Comparison of ENCODE assay signal across 22 cellular contexts in the genomic region with DNA sequence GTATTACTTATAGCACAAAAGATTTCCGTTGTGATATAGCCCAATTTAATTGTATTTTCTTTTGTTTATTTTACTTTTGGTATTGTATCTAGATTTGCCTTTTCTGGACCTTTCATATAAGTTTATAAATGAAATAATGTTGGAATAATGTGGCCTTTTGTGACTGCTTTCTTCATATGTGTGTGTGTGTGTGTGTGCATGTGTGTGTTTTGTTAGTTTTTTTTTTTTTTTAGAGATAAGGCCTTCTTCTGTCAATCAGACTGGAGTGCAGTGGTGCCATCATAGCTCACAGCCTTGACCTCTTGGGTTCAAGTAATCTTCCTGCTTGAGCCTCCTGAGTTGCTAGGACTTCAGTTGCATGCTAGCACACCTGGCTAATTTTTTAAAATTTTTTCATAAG. TPM values are rescaled to one million over a fixed set of nuclear protein-coding genes. Genes with fewer than 3 reads are reported as not detected.
DNase-seq lines count a peak whose midpoint lies in the region; ATAC-seq, FAIRE-seq and TF ChIP-seq lines count a peak whose summit lies in the region.
"Had no signal": no experiment of that assay in that cellular context is flagged by ENCODE, and none has a peak within 500 bp of the region (broad histone marks: within the 10 kb centered on the region; RNA-seq: fewer than 3 reads in every experiment).

No MANE protein-coding gene starts in this region.

- no peaks in the 10 kb centered on the region for H3K9me3 ChIP-seq in HepG2 (ENCODE audit: low read length)
- no peaks in the 10 kb centered on the region for H3K9me3 ChIP-seq in right lobe of liver
- H3K9me3 ChIP-seq in CD4-positive, CD25-positive, alpha-beta regulatory T cell (ENCODE audit: control insufficient read depth in 2 of 2, low read length in 2 of 2): no peaks in the 10 kb centered on the region
- H3K9me3 ChIP-seq in K562 (replicated peaks; ENCODE audit: control insufficient read depth, insufficient read depth, low read depth, low read length): no peaks in the 10 kb centered on the region
- H3K9me3 ChIP-seq: BLaER1, HAP-1 had no signal

- H3K27ac Mint-ChIP-seq in CD4-positive, CD25-positive, alpha-beta regulatory T cell: peak overlapping the region in 2 of 3 donors; percentile 31 to 79
- H3K27ac Mint-ChIP-seq in stimulated activated naive B cell treated with anti-CD40 and anti-IgM and Interleukin-4, amounts not matched to agents 10 μg/mL and 1 μg/mL and 100 μg/mL, for 72 hours: peak overlapping the region; percentile 82
- H3K27ac Mint-ChIP-seq: CD4-positive, alpha-beta T cell; HFFc6 had no signal

- H3K36me3 ChIP-seq in HepG2 (replicated peaks in 1 of 2; ENCODE audit: control insufficient read depth in 1 of 2, insufficient read depth in 2 of 2, low read length in 2 of 2) (peaks cover 10 to 32% of the 10 kb centered on the region in 2 experiments), right lobe of liver (peaks cover 0 to 18% (median 0%) of the 10 kb centered on the region in 4 donors), K562 (ENCODE audit: control insufficient read depth, insufficient read depth, low read length) (peaks cover 13% of the 10 kb centered on the region; the same call in 2 of the 3 replicates)
- H3K36me3 ChIP-seq in CD4-positive, CD25-positive, alpha-beta regulatory T cell (ENCODE audit: control insufficient read depth, insufficient read depth, low read length): peaks cover 30% of the 10 kb centered on the region

- H3K79me2 ChIP-seq in HepG2 (ENCODE audit: insufficient read depth, low read length): no peaks in the 10 kb centered on the region
- no peaks in the 10 kb centered on the region for H3K79me2 ChIP-seq in K562 (ENCODE audit: control insufficient read depth, insufficient read depth, low read length)

- H3K4me3 ChIP-seq in HepG2 (replicated peaks in 1 of 3; ENCODE audit: insufficient read depth in 1 of 3, low read depth in 2 of 3, low read length in 3 of 3) (no peak overlapping the region), right lobe of liver (no peak overlapping the region), K562 (no peak overlapping the region)
- H3K4me3 ChIP-seq in CD4-positive, CD25-positive, alpha-beta regulatory T cell (ENCODE audit: low read depth, low read length): no peak overlapping the region
- H3K4me3 ChIP-seq: BLaER1, HAP-1 had no signal

- H3K4me2 ChIP-seq in HepG2 (ENCODE audit: low read depth, low read length) (no peak overlapping the region), K562 (ENCODE audit: insufficient read depth, low read length) (no peak overlapping the region)
- H3K4me2 ChIP-seq: BLaER1 had no signal

- H3K9me1 ChIP-seq in K562 (ENCODE audit: control insufficient read depth, insufficient read depth, low read length): no peaks in the 10 kb centered on the region

- no peak overlapping the region for H2AFZ ChIP-seq in HepG2 (ENCODE audit: low read length)
- no peak overlapping the region for H2AFZ ChIP-seq in K562 (ENCODE audit: low read depth, low read length)

- no peaks in the 10 kb centered on the region for H3K27me3 Mint-ChIP-seq in CD4-positive, CD25-positive, alpha-beta regulatory T cell
- H3K27me3 Mint-ChIP-seq in stimulated activated naive B cell treated with anti-CD40 and anti-IgM and Interleukin-4, amounts not matched to agents 10 μg/mL and 1 μg/mL and 100 μg/mL, for 72 hours: no peaks in the 10 kb centered on the region
- H3K27me3 Mint-ChIP-seq: B cell; CD4-positive, alpha-beta T cell; CD8-positive, alpha-beta memory T cell had no signal

- H3K9ac ChIP-seq in HepG2 (ENCODE audit: insufficient read depth, low read depth, low read length) (no peak overlapping the region), K562 (ENCODE audit: insufficient read depth in 1 of 2, low read depth in 2 of 2, low read length in 2 of 2) (no peak overlapping the region)
- H3K9ac ChIP-seq: BLaER1 had no signal

- ATAC-seq in HepG2 (no peak), right lobe of liver (no peak), K562 (no peak)
- no peak for ATAC-seq in CD4-positive, CD25-positive, alpha-beta regulatory T cell (ENCODE audit: low read depth in 2 of 2)
- ATAC-seq in stimulated activated naive B cell treated with anti-CD40 and anti-IgM and Interleukin-4, amounts not matched to agents 10 μg/mL and 1 μg/mL and 100 μg/mL, for 72 hours (replicated peaks): no peak

- no peak overlapping the region for H3K4me3 Mint-ChIP-seq in CD4-positive, CD25-positive, alpha-beta regulatory T cell
- no peak overlapping the region for H3K4me3 Mint-ChIP-seq in stimulated activated naive B cell treated with anti-CD40 and anti-IgM and Interleukin-4, amounts not matched to agents 10 μg/mL and 1 μg/mL and 100 μg/mL, for 72 hours
- H3K4me3 Mint-ChIP-seq: B cell; CD4-positive, alpha-beta T cell; HFFc6 had no signal

- H3K36me3 Mint-ChIP-seq in CD4-positive, CD25-positive, alpha-beta regulatory T cell: peaks cover 35% of the 10 kb centered on the region
- peaks cover 27 to 46% of the 10 kb centered on the region in 2 donors for H3K36me3 Mint-ChIP-seq in stimulated activated naive B cell treated with anti-CD40 and anti-IgM and Interleukin-4, amounts not matched to agents 10 μg/mL and 1 μg/mL and 100 μg/mL, for 72 hours

- peaks cover 26% of the 10 kb centered on the region for H3K4me1 ChIP-seq in HepG2 (ENCODE audit: insufficient read depth, low read length)
- peaks cover 0 to 16% (median 0%) of the 10 kb centered on the region in 4 donors for H3K4me1 ChIP-seq in right lobe of liver
- no peaks in the 10 kb centered on the region for H3K4me1 ChIP-seq in CD4-positive, CD25-positive, alpha-beta regulatory T cell (ENCODE audit: control insufficient read depth, insufficient read depth, low read length, poor library complexity, severe bottlenecking)
- peaks cover 4 to 6% of the 10 kb centered on the region in 2 experiments for H3K4me1 ChIP-seq in K562 (replicated peaks in 1 of 2; ENCODE audit: control insufficient read depth in 2 of 2, insufficient read depth in 2 of 2, low read length in 2 of 2)
- H3K4me1 ChIP-seq: BLaER1 had no signal

- no peaks in the 10 kb centered on the region for H3K9me3 Mint-ChIP-seq in CD4-positive, CD25-positive, alpha-beta regulatory T cell
- no peaks in the 10 kb centered on the region for H3K9me3 Mint-ChIP-seq in stimulated activated naive B cell treated with anti-CD40 and anti-IgM and Interleukin-4, amounts not matched to agents 10 μg/mL and 1 μg/mL and 100 μg/mL, for 72 hours
- H3K9me3 Mint-ChIP-seq: CD4-positive, alpha-beta T cell; CD8-positive, alpha-beta memory T cell; HFFc6 had no signal

- H3K4me1 Mint-ChIP-seq in CD4-positive, CD25-positive, alpha-beta regulatory T cell: peaks cover 0 to 8% (median 3%) of the 10 kb centered on the region in 4 donors
- H3K4me1 Mint-ChIP-seq in stimulated activated naive B cell treated with anti-CD40 and anti-IgM and Interleukin-4, amounts not matched to agents 10 μg/mL and 1 μg/mL and 100 μg/mL, for 72 hours: peaks cover 3 to 7% of the 10 kb centered on the region in 2 donors

- DNase-seq in HepG2 (ENCODE audit: low spot score) (no peak), right lobe of liver (no peak), K562 (ENCODE audit: extremely low read depth in 1 of 4, low spot score in 3 of 4) (no peak), NCI-H1436 treated with DMSO at 0.1 percent for 48 hours (lab: John Stamatoyannopoulos, UW) (no peak), NCI-H774 (lab: John Stamatoyannopoulos, UW) (no peak)
- no peak for DNase-seq in CD4-positive, CD25-positive, alpha-beta regulatory T cell
- DNase-seq in stimulated activated naive B cell treated with anti-CD40 and anti-IgM and Interleukin-4, amounts not matched to agents 10 μg/mL and 1 μg/mL and 100 μg/mL, for 72 hours: no peak
- DNase-seq: CD4-positive, alpha-beta T cell; CD8-positive, alpha-beta memory T cell; DMS 273 treated with DMSO at 0.1 percent for 48 hours; DMS79; EL; GDM1; GOT3; HFFc6 had no signal

- no peak for TF ChIP-seq EP300 in HepG2 (IDR thresholded peaks at IDR 0.05; ENCODE audit: low read depth in 2 of 2, low read length in 2 of 2)
- TF ChIP-seq EP300 in HepG2 (CRISPR knock-in tag; IDR thresholded peaks at IDR 0.05; ENCODE audit: borderline replicate concordance): no peak
- TF ChIP-seq EP300 in K562 (IDR thresholded peaks at IDR 0.05; ENCODE audit: low read length): no peak

- intact Hi-C loops in HepG2 (cut with micrococcal nuclease; ENCODE audit: unreplicated experiment) (no loop called here), right lobe of liver (cut with DNase I) (no loop called here), K562 (cut with micrococcal nuclease) (no loop called here)

- H3K27me3 ChIP-seq in HepG2 (ENCODE audit: control insufficient read depth in 1 of 2, insufficient read depth in 2 of 2, low read length in 2 of 2) (no peaks in the 10 kb centered on the region), right lobe of liver (no peaks in the 10 kb centered on the region), K562 (ENCODE audit: control insufficient read depth in 2 of 2, insufficient read depth in 2 of 2, low read length in 2 of 2) (no peaks in the 10 kb centered on the region)
- H3K27me3 ChIP-seq in CD4-positive, CD25-positive, alpha-beta regulatory T cell (ENCODE audit: control insufficient read depth, insufficient read depth, low read length): no peaks in the 10 kb centered on the region
- H3K27me3 ChIP-seq: BLaER1 had no signal

- FAIRE-seq in HepG2 (lab: Jason Lieb, UNC) (no peak), K562 (lab: Jason Lieb, UNC) (no peak)
- FAIRE-seq: D721Med, GM12891, H54 had no signal

- H3K27ac ChIP-seq in HepG2 (ENCODE audit: extremely low read length, insufficient read depth, low read length) (no peak overlapping the region), right lobe of liver (no peak overlapping the region), K562 (ENCODE audit: extremely low read depth, low read depth, low read length) (no peak overlapping the region)
- H3K27ac ChIP-seq in CD4-positive, CD25-positive, alpha-beta regulatory T cell (ENCODE audit: insufficient read depth, low read length, poor library complexity, severe bottlenecking): no peak overlapping the region
- H3K27ac ChIP-seq: BLaER1, C4-2B had no signal

- H4K20me1 ChIP-seq in HepG2 (ENCODE audit: insufficient read depth, low read length) (no peaks in the 10 kb centered on the region), K562 (replicated peaks; ENCODE audit: control insufficient read depth, insufficient read depth, low read length) (no peaks in the 10 kb centered on the region)
- H4K20me1 ChIP-seq: BLaER1 had no signal

- no TSS peak for BruUV-seq in HepG2 (replicated peaks; lab: Mats Ljungman, UMichigan)
- no TSS peak for BruUV-seq in K562 (replicated peaks; lab: Mats Ljungman, UMichigan)

- WGBS in HepG2 (ENCODE audit: low lambda C conversion rate): 91% methylated on average over 1 of the region's 1 CpG
- 92% methylated on average over 1 of the region's 1 CpG for WGBS in right lobe of liver (ENCODE audit: insufficient coverage, low coverage, low lambda C conversion rate, missing lambda C conversion rate)
- 57% methylated on average over 1 of the region's 1 CpG for WGBS in K562 (ENCODE audit: insufficient coverage, low coverage, missing lambda C conversion rate)

- TF ChIP-seq POLR2A in HepG2 (IDR thresholded peaks at IDR 0.05; ENCODE audit: insufficient read depth in 1 of 2, low read depth in 2 of 2, low read length in 2 of 2) (no peak), right lobe of liver (IDR thresholded peaks at IDR 0.05) (no peak), K562 (conservative IDR thresholded peaks at IDR 0.05) (no peak)

- TF ChIP-seq CTCF in HepG2 (CRISPR knock-in tag; IDR thresholded peaks at IDR 0.05) (no peak), right lobe of liver (IDR thresholded peaks at IDR 0.05) (no peak), K562 (IDR thresholded peaks at IDR 0.05 in 2 of 3, conservative IDR thresholded peaks at IDR 0.05 in 1 of 3; ENCODE audit: insufficient read depth in 2 of 3, low read depth in 1 of 3, low read length in 3 of 3) (no peak)

- in situ Hi-C loops in HepG2 (cut with HindIII; ENCODE audit: extremely low pct_ligation_motif_present, low pct_unique_long_range_greater_than_20kb): no loop called here
- in situ Hi-C loops in K562 (cut with MboI): no loop called here

- POLR2A ChIA-PET in HepG2 (lab: Yijun Ruan, JAX) (interaction anchor here (1.2 kb wide), 1 partner anchor 28 kb away, joined by 3 read pairs; no protein-coding TSS in a partner anchor), K562 (lab: Yijun Ruan, JAX) (no interaction called here)

- CTCF ChIA-PET in HepG2 (lab: Yijun Ruan, JAX; ENCODE audit: low intra/inter-chr PET ratio, low total read pairs) (no interaction called here), K562 (lab: Yijun Ruan, JAX; ENCODE audit: low intra/inter-chr PET ratio) (no interaction called here)

- TF ChIP-seq RAD21 in HepG2 (CRISPR knock-in tag; IDR thresholded peaks at IDR 0.05) (no peak), K562 (CRISPR knock-in tag; conservative IDR thresholded peaks at IDR 0.05 in 1 of 2, IDR thresholded peaks at IDR 0.05 in 1 of 2) (no peak)

RNA-seq across cellular contexts. Expression of a gene that starts 37.8 kb away (rescaled TPM):
- total RNA-seq in HepG2 (2016; rRNA removed; fragmentation: Illumina TruSeq; extraction: Trizol) (47.3 and 62.1 TPM in 2 replicates), right lobe of liver (10 to 100 TPM; 18.9 to 41.8 (median 26.0) TPM), K562 (2014; rRNA removed) (20.5 and 25.7 TPM in 2 replicates), K562 (2014; rRNA removed; fragmentation: Illumina TruSeq; extraction: Trizol) (32.3 and 36.0 TPM in 2 replicates), K562 (2015; rRNA removed; fragmentation: Illumina TruSeq; extraction: Trizol) (25.7 and 27.7 TPM in 2 replicates), K562 (2021) (63.5 and 65.3 TPM in 2 replicates)
- total RNA-seq in HepG2 (2016; cell fraction: cytosol; rRNA removed; fragmentation: Illumina TruSeq; extraction: Trizol; ENCODE audit: low read depth): 105 and 126 TPM in 2 replicates
- total RNA-seq in HepG2 (2016; cell fraction: insoluble cytoplasmic fraction; rRNA removed; fragmentation: Illumina TruSeq; extraction: Trizol): 44.0 and 55.9 TPM in 2 replicates
- 30.9 and 35.4 TPM in 2 replicates for total RNA-seq in HepG2 (2016; cell fraction: membrane; rRNA removed; fragmentation: Illumina TruSeq; extraction: Trizol)
- total RNA-seq in HepG2 (2016; cell fraction: nucleus; rRNA removed; fragmentation: Illumina TruSeq; extraction: Trizol): 122 and 129 TPM in 2 replicates
- polyA plus RNA-seq in HepG2 (2011; rRNA removed) (74.8 and 87.6 TPM in 2 replicates), K562 (2011; rRNA removed) (48.7 and 56.4 TPM in 2 replicates), K562 (2014; fragmentation: Illumina TruSeq; extraction: Trizol) (45.1 and 48.7 TPM in 2 replicates), K562 (2014; fragmentation: Nextera tagmentation; extraction: Ambion mirVana) (1 to 10 TPM; 6.5 to 8.4 TPM), K562 (2014; rRNA removed) (38.6 and 44.3 TPM in 2 replicates)
- 40.1 and 42.6 TPM in 2 replicates for polyA plus RNA-seq in HepG2 (2011; cell fraction: cytosol; rRNA removed)
- 375 and 376 TPM in 2 replicates for polyA plus RNA-seq in HepG2 (2011; cell fraction: nucleus; rRNA removed)
- polyA plus RNA-seq in HepG2 (2012): 81.3 and 96.1 TPM in 2 replicates
- 26.1 and 28.4 TPM in 2 replicates for polyA plus RNA-seq in HepG2 (2016; cell fraction: cytosol; fragmentation: Illumina TruSeq; extraction: Trizol; ENCODE audit: low read depth)
- polyA plus RNA-seq in HepG2 (2016; cell fraction: insoluble cytoplasmic fraction; fragmentation: Illumina TruSeq; extraction: Trizol; ENCODE audit: low read depth): 37.0 and 39.4 TPM in 2 replicates
- 24.4 and 25.2 TPM in 2 replicates for polyA plus RNA-seq in HepG2 (2016; cell fraction: membrane; fragmentation: Illumina TruSeq; extraction: Trizol; ENCODE audit: low read depth)
- polyA plus RNA-seq in HepG2 (2016; cell fraction: nucleus; fragmentation: Illumina TruSeq; extraction: Trizol; ENCODE audit: insufficient read depth, low read depth): 241 and 272 TPM in 2 replicates
- polyA minus RNA-seq in HepG2 (2011; rRNA and poly(A)+ RNA removed; ENCODE audit: low replicate concordance): 94.1 and 144 TPM in 2 replicates
- 66.7 and 75.3 TPM in 2 replicates for polyA minus RNA-seq in HepG2 (2011; cell fraction: cytosol; rRNA and poly(A)+ RNA removed)
- 263 and 294 TPM in 2 replicates for polyA minus RNA-seq in HepG2 (2011; cell fraction: nucleus; rRNA and poly(A)+ RNA removed)
- 314 TPM for total RNA-seq in CD4-positive, CD25-positive, alpha-beta regulatory T cell
- 10 to 100 TPM; 15.0 to 28.3 (median 21.1) TPM for polyA plus RNA-seq in CD4-positive, CD25-positive, alpha-beta regulatory T cell
- total RNA-seq in K562 (2011; cell fraction: chromatin; rRNA removed; ENCODE audit: low replicate concordance): 293 and 377 TPM in 2 replicates
- total RNA-seq in K562 (2011; cell fraction: nucleolus; rRNA removed): 176 and 183 TPM in 2 replicates
- total RNA-seq in K562 (2011; cell fraction: nucleoplasm; rRNA removed): 261 and 321 TPM in 2 replicates
- 23.8 and 39.3 TPM in 2 replicates for polyA plus RNA-seq in K562 (2011; cell fraction: cytosol; rRNA removed)
- polyA plus RNA-seq in K562 (2011; cell fraction: nucleus; rRNA removed): 222 and 235 TPM in 2 replicates
- polyA plus RNA-seq in K562 (2012): 39.0 and 51.7 TPM in 2 replicates
- polyA minus RNA-seq in K562 (2011; rRNA and poly(A)+ RNA removed): 65.7 and 67.5 TPM in 2 replicates
- polyA minus RNA-seq in K562 (2011; cell fraction: cytosol; rRNA and poly(A)+ RNA removed): 23.8 and 28.4 TPM in 2 replicates
- polyA minus RNA-seq in K562 (2011; cell fraction: nucleus; rRNA and poly(A)+ RNA removed): 55.1 and 86.6 TPM in 2 replicates

RNA-seq across cellular contexts. Expression of a gene that starts 42.9 kb away (rescaled TPM):
- total RNA-seq in HepG2 (2016; rRNA removed; fragmentation: Illumina TruSeq; extraction: Trizol) (28.8 and 36.4 TPM in 2 replicates), right lobe of liver (10 to 100 TPM; 16.4 to 23.6 (median 20.7) TPM), K562 (2014; rRNA removed) (6.3 and 7.8 TPM in 2 replicates), K562 (2014; rRNA removed; fragmentation: Illumina TruSeq; extraction: Trizol) (9.6 and 11.5 TPM in 2 replicates), K562 (2015; rRNA removed; fragmentation: Illumina TruSeq; extraction: Trizol) (8.4 and 8.6 TPM in 2 replicates), K562 (2021) (9.1 and 9.8 TPM in 2 replicates)
- total RNA-seq in HepG2 (2016; cell fraction: cytosol; rRNA removed; fragmentation: Illumina TruSeq; extraction: Trizol; ENCODE audit: low read depth): 3.9 and 4.3 TPM in 2 replicates
- 28.4 and 33.3 TPM in 2 replicates for total RNA-seq in HepG2 (2016; cell fraction: insoluble cytoplasmic fraction; rRNA removed; fragmentation: Illumina TruSeq; extraction: Trizol)
- total RNA-seq in HepG2 (2016; cell fraction: membrane; rRNA removed; fragmentation: Illumina TruSeq; extraction: Trizol): 16.8 and 18.5 TPM in 2 replicates
- 18.0 and 21.3 TPM in 2 replicates for total RNA-seq in HepG2 (2016; cell fraction: nucleus; rRNA removed; fragmentation: Illumina TruSeq; extraction: Trizol)
- polyA plus RNA-seq in HepG2 (2011; rRNA removed) (20.2 and 23.6 TPM in 2 replicates), K562 (2011; rRNA removed) (6.8 and 12.3 TPM in 2 replicates), K562 (2014; fragmentation: Illumina TruSeq; extraction: Trizol) (11.5 and 11.7 TPM in 2 replicates), K562 (2014; fragmentation: Nextera tagmentation; extraction: Ambion mirVana) (1 to 10 TPM; 2.9 to 3.6 TPM), K562 (2014; rRNA removed) (7.2 and 7.7 TPM in 2 replicates)
- polyA plus RNA-seq in HepG2 (2011; cell fraction: cytosol; rRNA removed): 18.0 and 24.2 TPM in 2 replicates
- 7.7 and 10.1 TPM in 2 replicates for polyA plus RNA-seq in HepG2 (2011; cell fraction: nucleus; rRNA removed)
- 17.4 and 18.3 TPM in 2 replicates for polyA plus RNA-seq in HepG2 (2012)
- 1.1 and 1.5 TPM in 2 replicates for polyA plus RNA-seq in HepG2 (2016; cell fraction: cytosol; fragmentation: Illumina TruSeq; extraction: Trizol; ENCODE audit: low read depth)
- polyA plus RNA-seq in HepG2 (2016; cell fraction: insoluble cytoplasmic fraction; fragmentation: Illumina TruSeq; extraction: Trizol; ENCODE audit: low read depth): 28.7 and 29.5 TPM in 2 replicates
- polyA plus RNA-seq in HepG2 (2016; cell fraction: membrane; fragmentation: Illumina TruSeq; extraction: Trizol; ENCODE audit: low read depth): 7.8 and 8.4 TPM in 2 replicates
- polyA plus RNA-seq in HepG2 (2016; cell fraction: nucleus; fragmentation: Illumina TruSeq; extraction: Trizol; ENCODE audit: insufficient read depth, low read depth): 21.9 and 25.1 TPM in 2 replicates
- polyA minus RNA-seq in HepG2 (2011; rRNA and poly(A)+ RNA removed; ENCODE audit: low replicate concordance): 27.4 and 31.9 TPM in 2 replicates
- polyA minus RNA-seq in HepG2 (2011; cell fraction: cytosol; rRNA and poly(A)+ RNA removed): 17.6 and 21.7 TPM in 2 replicates
- 11.7 and 17.7 TPM in 2 replicates for polyA minus RNA-seq in HepG2 (2011; cell fraction: nucleus; rRNA and poly(A)+ RNA removed)
- total RNA-seq in CD4-positive, CD25-positive, alpha-beta regulatory T cell: 19.6 TPM
- 1 to 10 TPM; 1.8 to 3.1 (median 2.3) TPM for polyA plus RNA-seq in CD4-positive, CD25-positive, alpha-beta regulatory T cell
- total RNA-seq in K562 (2011; cell fraction: chromatin; rRNA removed; ENCODE audit: low replicate concordance): 9.0 and 15.2 TPM in 2 replicates
- 5.3 and 5.7 TPM in 2 replicates for total RNA-seq in K562 (2011; cell fraction: nucleolus; rRNA removed)
- total RNA-seq in K562 (2011; cell fraction: nucleoplasm; rRNA removed): 7.2 and 7.9 TPM in 2 replicates
- 6.0 and 7.9 TPM in 2 replicates for polyA plus RNA-seq in K562 (2011; cell fraction: cytosol; rRNA removed)
- polyA plus RNA-seq in K562 (2011; cell fraction: nucleus; rRNA removed): 3.2 and 4.4 TPM in 2 replicates
- 8.6 and 10.3 TPM in 2 replicates for polyA plus RNA-seq in K562 (2012)
- 12.5 and 18.6 TPM in 2 replicates for polyA minus RNA-seq in K562 (2011; rRNA and poly(A)+ RNA removed)
- 5.3 and 7.4 TPM in 2 replicates for polyA minus RNA-seq in K562 (2011; cell fraction: cytosol; rRNA and poly(A)+ RNA removed)
- 2.0 and 3.4 TPM in 2 replicates for polyA minus RNA-seq in K562 (2011; cell fraction: nucleus; rRNA and poly(A)+ RNA removed)
